ENCODE assay signal across 21 cellular contexts in the genomic region with DNA sequence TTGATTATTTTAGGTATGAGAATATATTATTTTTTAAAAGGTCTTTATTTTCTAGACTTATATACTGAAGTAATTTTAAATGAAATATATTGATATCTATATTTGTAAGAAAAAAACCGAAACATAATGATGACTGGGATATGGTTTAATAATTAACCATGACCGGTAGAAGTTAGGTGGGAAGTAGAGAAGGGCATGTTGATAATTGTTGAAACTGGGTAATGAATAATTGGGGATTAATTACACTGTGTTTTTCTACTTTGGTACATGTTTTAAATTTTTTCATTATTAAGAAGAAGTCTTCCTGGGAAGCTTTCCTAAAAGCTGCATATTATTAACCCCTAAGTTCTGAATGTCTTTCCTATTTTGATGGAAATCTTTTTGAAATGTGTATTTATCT. TPM values are rescaled to one million over a fixed set of nuclear protein-coding genes. Genes with fewer than 3 reads are reported as not detected.
DNase-seq lines count a peak whose midpoint lies in the region; ATAC-seq, FAIRE-seq and TF ChIP-seq lines count a peak whose summit lies in the region.
"Had no signal": no experiment of that assay in that cellular context is flagged by ENCODE, and none has a peak within 500 bp of the region (broad histone marks: within the 10 kb centered on the region; RNA-seq: fewer than 3 reads in every experiment).

No MANE protein-coding gene starts in this region.

- H3K27ac ChIP-seq in right lobe of liver, result no peak overlapping the region
- H3K27ac ChIP-seq in HepG2 (ENCODE audit: extremely low read length, insufficient read depth, low read length), result no peak overlapping the region
- peak overlapping the region; percentile 53 to 73 for H3K27ac ChIP-seq in kidney (ENCODE audit: low read depth in 2 of 2, low read length in 2 of 2)
- no peak overlapping the region for H3K27ac ChIP-seq in trophoblast cell (ENCODE audit: low read depth, low read length)
- no peak overlapping the region for H3K27ac ChIP-seq in effector memory CD4-positive, alpha-beta T cell (ENCODE audit: insufficient read depth, low read length, poor library complexity, severe bottlenecking)
- H3K27ac ChIP-seq: BLaER1 treated with 17β-estradiol and CSF1 and Interleukin-3, amounts not matched to agents 10 nM and 100 nM; HL-60; SJCRH30 had no signal

- H2AFZ ChIP-seq in HepG2 (ENCODE audit: low read length) (no peak overlapping the region), trophoblast cell (ENCODE audit: insufficient read depth, low read length, poor library complexity) (no peak overlapping the region)

- TF ChIP-seq EP300 in HepG2 (IDR thresholded peaks at IDR 0.05; ENCODE audit: low read depth in 2 of 2, low read length in 2 of 2) (no peak), HepG2 (CRISPR knock-in tag; IDR thresholded peaks at IDR 0.05; ENCODE audit: borderline replicate concordance) (no peak)

- H3K27ac Mint-ChIP-seq in nephron progenitor cell, result peak overlapping the region; percentile 40
- H3K27ac Mint-ChIP-seq: CD4-positive, alpha-beta T cell had no signal

- FAIRE-seq in HepG2 (lab: Jason Lieb, UNC) (no peak), kidney (lab: Jason Lieb, UNC) (peak; percentile 96)
- FAIRE-seq: H1 had no signal

- H3K36me3 ChIP-seq in right lobe of liver (peaks cover 0 to 7% (median 0%) of the 10 kb centered on the region in 4 donors), HepG2 (replicated peaks in 1 of 2; ENCODE audit: control insufficient read depth in 1 of 2, insufficient read depth in 2 of 2, low read length in 2 of 2) (no peaks in the 10 kb centered on the region), kidney (ENCODE audit: control insufficient read depth in 1 of 2, insufficient read depth in 2 of 2, low read length in 2 of 2) (peaks cover 0 to 4% of the 10 kb centered on the region in 2 donors), trophoblast cell (ENCODE audit: control insufficient read depth in 1 of 2, insufficient read depth in 2 of 2, low read length in 2 of 2) (peaks cover 3 to 9% of the 10 kb centered on the region in 2 experiments)
- no peaks in the 10 kb centered on the region for H3K36me3 ChIP-seq in effector memory CD4-positive, alpha-beta T cell (ENCODE audit: control insufficient read depth, insufficient read depth, low read length)
- H3K36me3 ChIP-seq: BLaER1 treated with 17β-estradiol and CSF1 and Interleukin-3, amounts not matched to agents 10 nM and 100 nM had no signal

- CTCF ChIA-PET in HepG2 (lab: Yijun Ruan, JAX; ENCODE audit: low intra/inter-chr PET ratio, low total read pairs), result no interaction called here

- H3K4me1 Mint-ChIP-seq in nephron progenitor cell, result peaks cover 65% of the 10 kb centered on the region

- no peak overlapping the region for H3K4me2 ChIP-seq in HepG2 (ENCODE audit: low read depth, low read length)
- no peak overlapping the region for H3K4me2 ChIP-seq in trophoblast cell (ENCODE audit: low read length)
- H3K4me2 ChIP-seq: BLaER1 treated with 17β-estradiol and CSF1 and Interleukin-3, amounts not matched to agents 10 nM and 100 nM had no signal

- in situ Hi-C loops in HepG2 (cut with HindIII; ENCODE audit: extremely low pct_ligation_motif_present, low pct_unique_long_range_greater_than_20kb), result no loop called here

- 31% methylated on average over 2 of the region's 2 CpGs for WGBS in right lobe of liver (ENCODE audit: insufficient coverage, low coverage, low lambda C conversion rate, missing lambda C conversion rate)
- WGBS in HepG2 (ENCODE audit: low lambda C conversion rate), result 6% methylated on average over 2 of the region's 2 CpGs
- WGBS in trophoblast cell (ENCODE audit: extremely low coverage, insufficient coverage, insufficient read length), result no CpG with 5 or more reads among the region's 2 CpGs

- no peak for TF ChIP-seq POLR2A in right lobe of liver (IDR thresholded peaks at IDR 0.05)
- TF ChIP-seq POLR2A in HepG2 (IDR thresholded peaks at IDR 0.05; ENCODE audit: insufficient read depth in 1 of 2, low read depth in 2 of 2, low read length in 2 of 2), result no peak

- no peak overlapping the region for H4K8ac ChIP-seq in trophoblast cell (ENCODE audit: low read depth, low read length)

- no peak overlapping the region for H3K4ac ChIP-seq in trophoblast cell (ENCODE audit: low read depth, low read length)

- H3K9me3 ChIP-seq in right lobe of liver (no peaks in the 10 kb centered on the region), HepG2 (ENCODE audit: low read length) (no peaks in the 10 kb centered on the region), kidney (ENCODE audit: control insufficient read depth in 1 of 2, low read length in 2 of 2) (no peaks in the 10 kb centered on the region), trophoblast cell (ENCODE audit: insufficient read depth, low read depth, low read length) (peaks cover 8% of the 10 kb centered on the region)
- H3K9me3 ChIP-seq in effector memory CD4-positive, alpha-beta T cell (ENCODE audit: control insufficient read depth, low read length), result no peaks in the 10 kb centered on the region
- H3K9me3 ChIP-seq: SJCRH30 had no signal

- H3K14ac ChIP-seq in trophoblast cell (ENCODE audit: low read length), result no peak overlapping the region

- H3K4me3 Mint-ChIP-seq in nephron progenitor cell, result no peak overlapping the region
- H3K4me3 Mint-ChIP-seq: CD4-positive, alpha-beta T cell had no signal

- no peaks in the 10 kb centered on the region for H4K20me1 ChIP-seq in HepG2 (ENCODE audit: insufficient read depth, low read length)
- H4K20me1 ChIP-seq: BLaER1 treated with 17β-estradiol and CSF1 and Interleukin-3, amounts not matched to agents 10 nM and 100 nM had no signal

- H3K27me3 Mint-ChIP-seq in nephron progenitor cell (ENCODE audit: low read depth, poor library complexity), result no peaks in the 10 kb centered on the region

- POLR2A ChIA-PET in HepG2 (lab: Yijun Ruan, JAX), result no interaction called here

- no peak overlapping the region for H2BK120ac ChIP-seq in trophoblast cell (ENCODE audit: insufficient read depth, low read length, poor library complexity)

- no peaks in the 10 kb centered on the region for H3K79me2 ChIP-seq in HepG2 (ENCODE audit: insufficient read depth, low read length)
- no peaks in the 10 kb centered on the region for H3K79me2 ChIP-seq in trophoblast cell (ENCODE audit: control insufficient read depth, insufficient read depth, low read length, poor library complexity)

- no peak overlapping the region for H2BK12ac ChIP-seq in trophoblast cell (ENCODE audit: low read length)

- no peak for TF ChIP-seq RAD21 in HepG2 (CRISPR knock-in tag; IDR thresholded peaks at IDR 0.05)

- TF ChIP-seq CTCF in right lobe of liver (IDR thresholded peaks at IDR 0.05) (no peak), HepG2 (CRISPR knock-in tag; IDR thresholded peaks at IDR 0.05) (no peak), kidney (IDR thresholded peaks at IDR 0.05; ENCODE audit: borderline replicate concordance, extremely low read depth, insufficient read depth) (no peak), nephron progenitor cell (IDR thresholded peaks at IDR 0.05) (no peak)

- no peaks in the 10 kb centered on the region for H3K4me1 ChIP-seq in right lobe of liver
- peaks cover 8% of the 10 kb centered on the region; the same call in 1 of the 2 replicates for H3K4me1 ChIP-seq in HepG2 (ENCODE audit: insufficient read depth, low read length)
- H3K4me1 ChIP-seq in kidney (ENCODE audit: control insufficient read depth in 1 of 2, insufficient read depth in 1 of 2, low read depth in 1 of 2, low read length in 2 of 2), result peaks cover 12 to 73% of the 10 kb centered on the region in 2 donors
- H3K4me1 ChIP-seq in trophoblast cell (ENCODE audit: control insufficient read depth in 1 of 2, insufficient read depth in 2 of 2, low read length in 2 of 2), result peaks cover 0 to 2% of the 10 kb centered on the region in 2 experiments
- H3K4me1 ChIP-seq in effector memory CD4-positive, alpha-beta T cell (ENCODE audit: control insufficient read depth, insufficient read depth, low read length, poor library complexity, severe bottlenecking), result no peaks in the 10 kb centered on the region
- H3K4me1 ChIP-seq: SJCRH30 had no signal

- H3K18ac ChIP-seq in trophoblast cell (ENCODE audit: low read length), result no peak overlapping the region

- H4K12ac ChIP-seq in trophoblast cell (ENCODE audit: low read depth, low read length), result no peak overlapping the region

- intact Hi-C loops in right lobe of liver (cut with DNase I), result no loop called here
- intact Hi-C loops in HepG2 (cut with micrococcal nuclease; ENCODE audit: unreplicated experiment), result no loop called here
- intact Hi-C loops in kidney (cut with DNase I), result no loop called here

- H3K9me3 Mint-ChIP-seq in nephron progenitor cell, result peaks cover 17% of the 10 kb centered on the region
- H3K9me3 Mint-ChIP-seq: CD4-positive, alpha-beta T cell had no signal

- no peaks in the 10 kb centered on the region for H3K79me1 ChIP-seq in trophoblast cell (ENCODE audit: low read length)

- ATAC-seq in right lobe of liver, result peak; percentile 53 to 78 (median 54)
- no peak for ATAC-seq in HepG2
- ATAC-seq: PC-3, Right ventricle myocardium inferior had no signal

- H2AK5ac ChIP-seq in trophoblast cell (ENCODE audit: low read length), result no peak overlapping the region

- no peak overlapping the region for H3K4me3 ChIP-seq in right lobe of liver
- H3K4me3 ChIP-seq in HepG2 (replicated peaks in 1 of 3; ENCODE audit: insufficient read depth in 1 of 3, low read depth in 2 of 3, low read length in 3 of 3), result no peak overlapping the region
- H3K4me3 ChIP-seq in kidney (ENCODE audit: low read length in 2 of 2), result peak overlapping the region; percentile 9 to 13
- no peak overlapping the region for H3K4me3 ChIP-seq in trophoblast cell (ENCODE audit: low read depth, low read length)
- no peak overlapping the region for H3K4me3 ChIP-seq in effector memory CD4-positive, alpha-beta T cell (ENCODE audit: insufficient read depth, low read depth, low read length, poor library complexity, severe bottlenecking)
- H3K4me3 ChIP-seq: BLaER1 treated with 17β-estradiol and CSF1 and Interleukin-3, amounts not matched to agents 10 nM and 100 nM; SJCRH30 had no signal

- DNase-seq in right lobe of liver (no peak), HepG2 (ENCODE audit: low spot score) (no peak), kidney (no peak), nephron progenitor cell (no peak), trophoblast cell (no peak), dedifferentiated amniotic fluid mesenchymal stem cell (ENCODE audit: extremely low spot score) (no peak)
- no peak for DNase-seq in effector memory CD4-positive, alpha-beta T cell
- DNase-seq: 8988T; AML-193; CD4-positive, alpha-beta T cell; DMS79 treated with DMSO at 0.1 percent for 48 hours; HCEC 1CT; NCI-H2171; NCI-H524; NK-92 treated with Interleukin-12 subunit alpha and Interleukin-12 subunit beta, amount 100 ng/mL, for 24 hours; PC-3; SJCRH30 had no signal

- H2BK5ac ChIP-seq in trophoblast cell (ENCODE audit: low read depth, low read length, poor library complexity), result no peak overlapping the region

- H3K36me3 Mint-ChIP-seq in nephron progenitor cell (ENCODE audit: low read depth), result peaks cover 77% of the 10 kb centered on the region

- H3K23ac ChIP-seq in trophoblast cell (ENCODE audit: low read length), result no peak overlapping the region

- BruUV-seq in HepG2 (replicated peaks; lab: Mats Ljungman, UMichigan), result no TSS peak

- no peak overlapping the region for H3K9ac ChIP-seq in HepG2 (ENCODE audit: insufficient read depth, low read depth, low read length)
- H3K9ac ChIP-seq in kidney (ENCODE audit: low read length in 2 of 2), result no peak overlapping the region
- H3K9ac ChIP-seq in trophoblast cell (ENCODE audit: low read length), result no peak overlapping the region
- H3K9ac ChIP-seq: BLaER1 treated with 17β-estradiol and CSF1 and Interleukin-3, amounts not matched to agents 10 nM and 100 nM had no signal

- H4K91ac ChIP-seq in trophoblast cell (ENCODE audit: low read depth, low read length), result no peak overlapping the region

- no peaks in the 10 kb centered on the region for H3K27me3 ChIP-seq in right lobe of liver
- H3K27me3 ChIP-seq in HepG2 (ENCODE audit: control insufficient read depth in 1 of 2, insufficient read depth in 2 of 2, low read length in 2 of 2), result no peaks in the 10 kb centered on the region
- no peaks in the 10 kb centered on the region for H3K27me3 ChIP-seq in trophoblast cell (ENCODE audit: insufficient read depth, low read length)
- H3K27me3 ChIP-seq in effector memory CD4-positive, alpha-beta T cell (replicated peaks; ENCODE audit: control insufficient read depth, insufficient read depth, low read length, poor library complexity, severe bottlenecking), result no peaks in the 10 kb centered on the region
- H3K27me3 ChIP-seq: BLaER1 treated with 17β-estradiol and CSF1 and Interleukin-3, amounts not matched to agents 10 nM and 100 nM; SJCRH30 had no signal

RNA-seq across cellular contexts. Expression of a gene that starts 16.3 kb away (rescaled TPM):
- total RNA-seq in right lobe of liver (10 to 100 TPM; 10.7 to 14.4 (median 12.6) TPM), HepG2 (2016; rRNA removed; fragmentation: Illumina TruSeq; extraction: Trizol) (0.70 and 0.95 TPM in 2 replicates), kidney (76.5 TPM)
- 0.53 TPM in 1 of 2 replicates, not detected in the other for total RNA-seq in HepG2 (2016; cell fraction: cytosol; rRNA removed; fragmentation: Illumina TruSeq; extraction: Trizol; ENCODE audit: low read depth)
- 1.00 and 1.3 TPM in 2 replicates for total RNA-seq in HepG2 (2016; cell fraction: insoluble cytoplasmic fraction; rRNA removed; fragmentation: Illumina TruSeq; extraction: Trizol)
- 0.46 and 0.52 TPM in 2 replicates for total RNA-seq in HepG2 (2016; cell fraction: membrane; rRNA removed; fragmentation: Illumina TruSeq; extraction: Trizol)
- 0.50 and 0.63 TPM in 2 replicates for total RNA-seq in HepG2 (2016; cell fraction: nucleus; rRNA removed; fragmentation: Illumina TruSeq; extraction: Trizol)
- polyA plus RNA-seq in HepG2 (2011; rRNA removed) (0.24 and 0.48 TPM in 2 replicates), kidney (ENCODE audit: insufficient read depth, low read depth, low replicate concordance) (44.2 TPM)
- polyA plus RNA-seq in HepG2 (2011; cell fraction: cytosol; rRNA removed), result 0.08 and 0.33 TPM in 2 replicates
- polyA plus RNA-seq in HepG2 (2011; cell fraction: nucleus; rRNA removed), result 0.13 and 0.19 TPM in 2 replicates
- polyA plus RNA-seq in HepG2 (2012), result 0.21 and 0.31 TPM in 2 replicates
- polyA plus RNA-seq in HepG2 (2016; cell fraction: cytosol; fragmentation: Illumina TruSeq; extraction: Trizol; ENCODE audit: low read depth), result 0.17 and 0.32 TPM in 2 replicates
- 0.62 and 0.80 TPM in 2 replicates for polyA plus RNA-seq in HepG2 (2016; cell fraction: insoluble cytoplasmic fraction; fragmentation: Illumina TruSeq; extraction: Trizol; ENCODE audit: low read depth)
- 0.27 and 0.29 TPM in 2 replicates for polyA plus RNA-seq in HepG2 (2016; cell fraction: membrane; fragmentation: Illumina TruSeq; extraction: Trizol; ENCODE audit: low read depth)
- polyA plus RNA-seq in HepG2 (2016; cell fraction: nucleus; fragmentation: Illumina TruSeq; extraction: Trizol; ENCODE audit: insufficient read depth, low read depth), result 1.3 and 1.8 TPM in 2 replicates
- 0.40 and 9.8 TPM in 2 replicates for polyA minus RNA-seq in HepG2 (2011; rRNA and poly(A)+ RNA removed; ENCODE audit: low replicate concordance)
- not detected in 2 replicates for polyA minus RNA-seq in HepG2 (2011; cell fraction: cytosol; rRNA and poly(A)+ RNA removed)
- not detected in 2 replicates for polyA minus RNA-seq in HepG2 (2011; cell fraction: nucleus; rRNA and poly(A)+ RNA removed)
- 12.7 and 13.2 TPM in 2 replicates for polyA plus RNA-seq in trophoblast cell (2013)
- total RNA-seq: CD4-positive, alpha-beta T cell had no signal

Comparison
In these comparisons a context has a peak if more than half of its experiments do, and no peak if none do; other contexts are left out.
1. H3K27ac ChIP-seq: peak in kidney (2 of 2); none in right lobe of liver (0 of 3), HepG2 (single experiment), trophoblast cell (single experiment) and effector memory CD4-positive, alpha-beta T cell (single experiment).
2. H3K4me3 ChIP-seq: peak in kidney (2 of 2); none in right lobe of liver (0 of 3), HepG2 (0 of 3), trophoblast cell (single experiment) and effector memory CD4-positive, alpha-beta T cell (single experiment).